Comparison of ENCODE assay signal across 13 cellular contexts in the genomic region with DNA sequence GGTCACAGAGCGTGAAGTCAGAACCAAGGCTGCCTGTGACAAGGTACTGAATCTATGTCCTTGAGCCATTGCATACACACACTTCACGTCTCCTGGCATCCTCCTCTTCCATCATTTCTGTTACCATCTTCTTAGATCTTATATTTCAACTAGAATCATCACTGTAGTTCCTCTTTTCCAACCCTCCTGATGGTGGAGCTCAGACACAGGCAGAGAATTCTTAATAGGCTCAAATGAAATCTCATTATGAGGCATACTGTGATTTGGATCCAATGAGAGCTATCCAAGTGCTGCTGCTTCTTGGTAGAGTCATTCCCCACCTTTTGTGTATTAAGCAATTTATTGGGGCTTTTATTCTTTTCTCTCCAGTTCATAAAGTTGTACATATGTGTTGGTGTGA.
DNase-seq lines count a peak whose midpoint lies in the region; ATAC-seq, FAIRE-seq and TF ChIP-seq lines count a peak whose summit lies in the region.
"Had no signal": no experiment of that assay in that cellular context is flagged by ENCODE, and none has a peak within 500 bp of the region (broad histone marks: within the 10 kb centered on the region; RNA-seq: fewer than 3 reads in every experiment).

No MANE protein-coding gene starts in this region.

- no peaks in the 10 kb centered on the region for H3K36me3 Mint-ChIP-seq in CD14-positive monocyte

- H3K27me3 Mint-ChIP-seq in CD14-positive monocyte (ENCODE audit: low read depth in 3 of 3), result peaks cover 0 to 2% (median 0%) of the 10 kb centered on the region in 3 donors

- no peak overlapping the region for H3K4me3 Mint-ChIP-seq in CD14-positive monocyte
- H3K4me3 Mint-ChIP-seq: activated B cell treated with CpG ODN at 0.5 μM for 24 hours; nephron; stimulated activated naive CD8-positive, alpha-beta T cell treated with anti-CD3 and anti-CD28 coated beads, Interleukin-15, Interleukin-2, amounts not matched to agents 100 ng/mL and 50 ng/mL, for 24 hours had no signal

- TF ChIP-seq POLR2A in GM12891 (IDR thresholded peaks at IDR 0.05; ENCODE audit: low read depth, low read length), result no peak

- intact Hi-C loops in CD14-positive monocyte (cut with micrococcal nuclease), result no loop called here
- intact Hi-C loops in left colon (cut with DNase I, micrococcal nuclease), result no loop called here

- H3K27me3 ChIP-seq in foreskin keratinocyte, result peaks cover 7% of the 10 kb centered on the region

- H3K27ac ChIP-seq in foreskin keratinocyte, result no peak overlapping the region
- H3K27ac ChIP-seq: dorsolateral prefrontal cortex had no signal

- ATAC-seq in foreskin keratinocyte (no peak), left colon (no peak)

- no peak overlapping the region for H3K27ac Mint-ChIP-seq in CD14-positive monocyte
- H3K27ac Mint-ChIP-seq: activated B cell treated with CpG ODN at 0.5 μM for 24 hours; nephron; stimulated activated naive CD8-positive, alpha-beta T cell treated with anti-CD3 and anti-CD28 coated beads, Interleukin-15, Interleukin-2, amounts not matched to agents 100 ng/mL and 50 ng/mL, for 24 hours had no signal

- no peak for FAIRE-seq in GM12891 (lab: Jason Lieb, UNC)

- no peaks in the 10 kb centered on the region for H3K4me1 ChIP-seq in foreskin keratinocyte

- DNase-seq in CD14-positive monocyte (ENCODE audit: low spot score), result no peak
- peak; percentile 3 for DNase-seq in HT1080 (ENCODE audit: low read depth)
- peak; percentile 12 to 55 for DNase-seq in NOMO-1 (lab: John Stamatoyannopoulos, UW; ENCODE audit: unreplicated experiment in 2 of 2)
- DNase-seq in foreskin keratinocyte, result no peak
- DNase-seq in GM12891 (ENCODE audit: insufficient read length, low spot score), result no peak
- no peak for DNase-seq in GM03348 (ENCODE audit: low spot score)
- no peak for DNase-seq in activated T-cell treated with anti-CD3 and anti-CD28 coated beads, Interleukin-2, amount 50 U/mL, for 1 hour
- DNase-seq in left colon, result no peak
- DNase-seq: activated B cell treated with CpG ODN at 0.5 μM for 24 hours, dorsolateral prefrontal cortex, NCI-H510A treated with DMSO at 0.1 percent for 48 hours had no signal

- H3K9me3 Mint-ChIP-seq in CD14-positive monocyte, result no peaks in the 10 kb centered on the region
- H3K9me3 Mint-ChIP-seq: activated B cell treated with CpG ODN at 0.5 μM for 24 hours; nephron; stimulated activated naive CD8-positive, alpha-beta T cell treated with anti-CD3 and anti-CD28 coated beads, Interleukin-15, Interleukin-2, amounts not matched to agents 100 ng/mL and 50 ng/mL, for 24 hours had no signal

- TF ChIP-seq CTCF in CD14-positive monocyte (IDR thresholded peaks at IDR 0.05) (peak; percentile 4), foreskin keratinocyte (conservative IDR thresholded peaks at IDR 0.05) (peak; percentile 26)

- no peaks in the 10 kb centered on the region for H3K4me1 Mint-ChIP-seq in CD14-positive monocyte
- H3K4me1 Mint-ChIP-seq: activated B cell treated with CpG ODN at 0.5 μM for 24 hours, nephron had no signal

TF ChIP-seq in GM12891, 5 proteins besides CTCF, POLR2A, EP300 and RAD21:
- TF ChIP-seq POLR2AphosphoS5 (IDR thresholded peaks at IDR 0.05; ENCODE audit: low read depth, low read length) (no peak), POU2F2 (IDR thresholded peaks at IDR 0.05; ENCODE audit: low read depth, low read length) (no peak), SPI1 (IDR thresholded peaks at IDR 0.05; ENCODE audit: low read depth, low read length) (no peak), TAF1 (IDR thresholded peaks at IDR 0.05; ENCODE audit: low read depth, low read length) (no peak), PAX5 (IDR thresholded peaks at IDR 0.05; ENCODE audit: insufficient read depth, low read length, severe bottlenecking) (no peak)
TF ChIP-seq in GM12891: peak in this region for 0.

Comparison
In these comparisons a context has a peak if more than half of its experiments do, and no peak if none do; other contexts are left out.
1. DNase-seq: peak in HT1080 (single experiment) and NOMO-1 (2 of 2); none in CD14-positive monocyte (single experiment), foreskin keratinocyte (0 of 2), GM12891 (single experiment), GM03348 (single experiment), activated T-cell treated with anti-CD3 and anti-CD28 coated beads, Interleukin-2, amount 50 U/mL, for 1 hour (single experiment) and left colon (0 of 2).